10 cellular contexts compared by ENCODE assay signal in genomic region chr4:184386271-184386781, GRCh38.
DNase-seq lines count a peak whose midpoint lies in the region; ATAC-seq and TF ChIP-seq lines count a peak whose summit lies in the region.
"Had no signal": no experiment of that assay in that cellular context is flagged by ENCODE, and none has a peak within 500 bp of the region (broad histone marks: within the 10 kb centered on the region; RNA-seq: fewer than 3 reads in every experiment).

No MANE protein-coding gene starts in this region.

- H3K27ac Mint-ChIP-seq in natural killer cell treated with Interleukin-12 subunit alpha and Interleukin-12 subunit beta and Interleukin-15 and Interleukin-18, amount 100 ng/mL, for 72 hours: peak overlapping the region; percentile 10 to 29
- H3K27ac Mint-ChIP-seq in natural killer cell: peak overlapping the region in 1 of 2 donors; percentile 82
- no peak overlapping the region for H3K27ac Mint-ChIP-seq in nephron progenitor cell

- H3K9me3 Mint-ChIP-seq in natural killer cell treated with Interleukin-12 subunit alpha and Interleukin-12 subunit beta and Interleukin-15 and Interleukin-18, amount 100 ng/mL, for 72 hours: no peaks in the 10 kb centered on the region
- H3K9me3 Mint-ChIP-seq in natural killer cell: no peaks in the 10 kb centered on the region
- no peaks in the 10 kb centered on the region for H3K9me3 Mint-ChIP-seq in nephron progenitor cell

- H3K4me3 Mint-ChIP-seq in natural killer cell treated with Interleukin-12 subunit alpha and Interleukin-12 subunit beta and Interleukin-15 and Interleukin-18, amount 100 ng/mL, for 72 hours: no peak overlapping the region
- H3K4me3 Mint-ChIP-seq in natural killer cell: no peak overlapping the region
- no peak overlapping the region for H3K4me3 Mint-ChIP-seq in nephron progenitor cell

- no peak overlapping the region for H3K4me3 ChIP-seq in right lobe of liver

- peaks cover 0 to 32% (median 3%) of the 10 kb centered on the region in 4 donors for H3K36me3 ChIP-seq in right lobe of liver

- TF ChIP-seq CTCF in natural killer cell (IDR thresholded peaks at IDR 0.05) (no peak), right lobe of liver (IDR thresholded peaks at IDR 0.05) (no peak), nephron progenitor cell (IDR thresholded peaks at IDR 0.05) (no peak)

- peak overlapping the region; percentile 4 for H3K27ac ChIP-seq in cingulate gyrus (ENCODE audit: low read depth, low read length)
- H3K27ac ChIP-seq in right lobe of liver: peak overlapping the region; percentile 87 to 90 (median 88)
- H3K27ac ChIP-seq: C4-2B had no signal

- H3K27me3 ChIP-seq in right lobe of liver: no peaks in the 10 kb centered on the region

- TF ChIP-seq POLR2A in right lobe of liver (IDR thresholded peaks at IDR 0.05): no peak

- WGBS in right lobe of liver (ENCODE audit: insufficient coverage, low coverage, low lambda C conversion rate, missing lambda C conversion rate): 76% methylated on average over 10 of the region's 10 CpGs

- intact Hi-C loops in natural killer cell (cut with micrococcal nuclease): no loop called here
- intact Hi-C loops in right lobe of liver (cut with DNase I): no loop called here

- no peak for ATAC-seq in natural killer cell treated with Interleukin-12 subunit alpha and Interleukin-12 subunit beta and Interleukin-15 and Interleukin-18, amount 100 ng/mL, for 72 hours
- no peak for ATAC-seq in natural killer cell
- ATAC-seq in right lobe of liver: no peak

- no peaks in the 10 kb centered on the region for H3K27me3 Mint-ChIP-seq in natural killer cell treated with Interleukin-12 subunit alpha and Interleukin-12 subunit beta and Interleukin-15 and Interleukin-18, amount 100 ng/mL, for 72 hours
- no peaks in the 10 kb centered on the region for H3K27me3 Mint-ChIP-seq in natural killer cell (ENCODE audit: low read depth in 2 of 2)
- H3K27me3 Mint-ChIP-seq in nephron progenitor cell (ENCODE audit: low read depth, poor library complexity): peaks cover 11% of the 10 kb centered on the region

- no peak for DNase-seq in natural killer cell treated with Interleukin-12 subunit alpha and Interleukin-12 subunit beta and Interleukin-15 and Interleukin-18, amount 100 ng/mL, for 72 hours (ENCODE audit: low spot score)
- no peak for DNase-seq in natural killer cell
- DNase-seq in right lobe of liver: peak in 1 of 3 donors; percentile 40
- no peak for DNase-seq in retina
- no peak for DNase-seq in COLO668 (lab: John Stamatoyannopoulos, UW; ENCODE audit: unreplicated experiment)
- no peak for DNase-seq in nephron progenitor cell
- no peak for DNase-seq in NCI-H187 (lab: John Stamatoyannopoulos, UW)
- DNase-seq: activated naive CD4-positive, alpha-beta T cell had no signal

- peaks cover 16% of the 10 kb centered on the region for H3K36me3 Mint-ChIP-seq in natural killer cell treated with Interleukin-12 subunit alpha and Interleukin-12 subunit beta and Interleukin-15 and Interleukin-18, amount 100 ng/mL, for 72 hours
- H3K36me3 Mint-ChIP-seq in natural killer cell: peaks cover 15% of the 10 kb centered on the region
- H3K36me3 Mint-ChIP-seq in nephron progenitor cell (ENCODE audit: low read depth): peaks cover 44% of the 10 kb centered on the region

- peaks cover 7 to 54% (median 30%) of the 10 kb centered on the region in 4 donors for H3K4me1 ChIP-seq in right lobe of liver

- H3K4me1 Mint-ChIP-seq in natural killer cell treated with Interleukin-12 subunit alpha and Interleukin-12 subunit beta and Interleukin-15 and Interleukin-18, amount 100 ng/mL, for 72 hours (ENCODE audit: low read depth in 2 of 2): peaks cover 42 to 46% of the 10 kb centered on the region in 2 donors
- H3K4me1 Mint-ChIP-seq in natural killer cell: peaks cover 37 to 49% of the 10 kb centered on the region in 2 donors
- H3K4me1 Mint-ChIP-seq in nephron progenitor cell: peaks cover 67% of the 10 kb centered on the region

- no peaks in the 10 kb centered on the region for H3K9me3 ChIP-seq in right lobe of liver
